In the genomic region with DNA sequence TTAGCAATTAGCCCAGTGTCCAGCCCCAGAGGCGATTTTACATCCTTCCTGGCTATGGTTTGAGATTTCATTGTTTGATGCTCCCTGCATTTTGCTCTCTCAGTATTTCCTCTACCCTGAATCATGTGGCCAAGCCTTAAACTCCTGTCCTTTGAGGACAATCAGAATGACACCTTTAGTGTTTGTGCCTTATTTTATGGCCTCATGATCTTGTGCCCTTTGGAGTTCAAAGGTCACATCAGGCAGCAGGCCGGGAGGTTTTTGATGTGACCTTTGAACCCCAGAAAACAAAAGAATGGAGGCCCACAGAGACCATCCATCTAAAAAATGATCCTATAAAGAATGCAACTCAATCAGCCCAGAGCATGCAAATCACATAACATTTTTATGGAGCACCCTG, we compare ENCODE assay signal across 2 cellular contexts.
TF ChIP-seq lines count a peak whose summit lies in the region.

No MANE protein-coding gene starts in this region.

TF ChIP-seq in GM23338, 12 proteins besides CTCF, POLR2A, EP300 and RAD21:
- TF ChIP-seq ETS1 (IDR thresholded peaks at IDR 0.05) (no peak), EZH2phosphoT487 (IDR thresholded peaks at IDR 0.05; ENCODE audit: unreplicated experiment) (no peak), STAT1 (IDR thresholded peaks at IDR 0.05; ENCODE audit: unreplicated experiment) (no peak)
- TF ChIP-seq, protein P1, sequence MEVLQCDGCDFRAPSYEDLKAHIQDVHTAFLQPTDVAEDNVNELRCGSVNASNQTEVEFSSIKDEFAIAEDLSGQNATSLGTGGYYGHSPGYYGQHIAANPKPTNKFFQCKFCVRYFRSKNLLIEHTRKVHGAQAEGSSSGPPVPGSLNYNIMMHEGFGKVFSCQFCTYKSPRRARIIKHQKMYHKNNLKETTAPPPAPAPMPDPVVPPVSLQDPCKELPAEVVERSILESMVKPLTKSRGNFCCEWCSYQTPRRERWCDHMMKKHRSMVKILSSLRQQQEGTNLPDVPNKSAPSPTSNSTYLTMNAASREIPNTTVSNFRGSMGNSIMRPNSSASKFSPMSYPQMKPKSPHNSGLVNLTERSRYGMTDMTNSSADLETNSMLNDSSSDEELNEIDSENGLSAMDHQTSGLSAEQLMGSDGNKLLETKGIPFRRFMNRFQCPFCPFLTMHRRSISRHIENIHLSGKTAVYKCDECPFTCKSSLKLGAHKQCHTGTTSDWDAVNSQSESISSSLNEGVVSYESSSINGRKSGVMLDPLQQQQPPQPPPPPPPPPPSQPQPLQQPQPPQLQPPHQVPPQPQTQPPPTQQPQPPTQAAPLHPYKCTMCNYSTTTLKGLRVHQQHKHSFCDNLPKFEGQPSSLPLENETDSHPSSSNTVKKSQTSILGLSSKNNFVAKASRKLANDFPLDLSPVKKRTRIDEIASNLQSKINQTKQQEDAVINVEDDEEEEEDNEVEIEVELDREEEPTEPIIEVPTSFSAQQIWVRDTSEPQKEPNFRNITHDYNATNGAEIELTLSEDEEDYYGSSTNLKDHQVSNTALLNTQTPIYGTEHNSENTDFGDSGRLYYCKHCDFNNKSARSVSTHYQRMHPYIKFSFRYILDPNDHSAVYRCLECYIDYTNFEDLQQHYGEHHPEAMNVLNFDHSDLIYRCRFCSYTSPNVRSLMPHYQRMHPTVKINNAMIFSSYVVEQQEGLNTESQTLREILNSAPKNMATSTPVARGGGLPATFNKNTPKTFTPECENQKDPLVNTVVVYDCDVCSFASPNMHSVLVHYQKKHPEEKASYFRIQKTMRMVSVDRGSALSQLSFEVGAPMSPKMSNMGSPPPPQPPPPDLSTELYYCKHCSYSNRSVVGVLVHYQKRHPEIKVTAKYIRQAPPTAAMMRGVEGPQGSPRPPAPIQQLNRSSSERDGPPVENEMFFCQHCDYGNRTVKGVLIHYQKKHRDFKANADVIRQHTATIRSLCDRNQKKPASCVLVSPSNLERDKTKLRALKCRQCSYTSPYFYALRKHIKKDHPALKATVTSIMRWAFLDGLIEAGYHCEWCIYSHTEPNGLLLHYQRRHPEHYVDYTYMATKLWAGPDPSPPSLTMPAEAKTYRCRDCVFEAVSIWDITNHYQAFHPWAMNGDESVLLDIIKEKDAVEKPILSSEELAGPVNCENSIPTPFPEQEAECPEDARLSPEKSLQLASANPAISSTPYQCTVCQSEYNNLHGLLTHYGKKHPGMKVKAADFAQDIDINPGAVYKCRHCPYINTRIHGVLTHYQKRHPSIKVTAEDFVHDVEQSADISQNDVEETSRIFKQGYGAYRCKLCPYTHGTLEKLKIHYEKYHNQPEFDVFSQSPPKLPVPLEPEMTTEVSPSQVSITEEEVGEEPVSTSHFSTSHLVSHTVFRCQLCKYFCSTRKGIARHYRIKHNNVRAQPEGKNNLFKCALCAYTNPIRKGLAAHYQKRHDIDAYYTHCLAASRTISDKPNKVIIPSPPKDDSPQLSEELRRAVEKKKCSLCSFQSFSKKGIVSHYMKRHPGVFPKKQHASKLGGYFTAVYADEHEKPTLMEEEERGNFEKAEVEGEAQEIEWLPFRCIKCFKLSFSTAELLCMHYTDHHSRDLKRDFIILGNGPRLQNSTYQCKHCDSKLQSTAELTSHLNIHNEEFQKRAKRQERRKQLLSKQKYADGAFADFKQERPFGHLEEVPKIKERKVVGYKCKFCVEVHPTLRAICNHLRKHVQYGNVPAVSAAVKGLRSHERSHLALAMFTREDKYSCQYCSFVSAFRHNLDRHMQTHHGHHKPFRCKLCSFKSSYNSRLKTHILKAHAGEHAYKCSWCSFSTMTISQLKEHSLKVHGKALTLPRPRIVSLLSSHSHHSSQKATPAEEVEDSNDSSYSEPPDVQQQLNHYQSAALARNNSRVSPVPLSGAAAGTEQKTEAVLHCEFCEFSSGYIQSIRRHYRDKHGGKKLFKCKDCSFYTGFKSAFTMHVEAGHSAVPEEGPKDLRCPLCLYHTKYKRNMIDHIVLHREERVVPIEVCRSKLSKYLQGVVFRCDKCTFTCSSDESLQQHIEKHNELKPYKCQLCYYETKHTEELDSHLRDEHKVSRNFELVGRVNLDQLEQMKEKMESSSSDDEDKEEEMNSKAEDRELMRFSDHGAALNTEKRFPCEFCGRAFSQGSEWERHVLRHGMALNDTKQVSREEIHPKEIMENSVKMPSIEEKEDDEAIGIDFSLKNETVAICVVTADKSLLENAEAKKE (CRISPR knock-in tag; IDR thresholded peaks at IDR 0.05): no peak
TF ChIP-seq in GM23338: peak in this region for 0.

TF ChIP-seq in K562, 482 proteins besides CTCF, POLR2A, EP300 and RAD21:
- TF ChIP-seq TCF3 (CRISPR knock-in tag; IDR thresholded peaks at IDR 0.05): no peak
- no peak for TF ChIP-seq WHSC1 (IDR thresholded peaks at IDR 0.05; ENCODE audit: low read length)
- no peak for TF ChIP-seq RBFOX2 (IDR thresholded peaks at IDR 0.05; ENCODE audit: low read depth, low read length)
- no peak for TF ChIP-seq TAF7 (tag; IDR thresholded peaks at IDR 0.05)
- TF ChIP-seq HNRNPLL (IDR thresholded peaks at IDR 0.05; ENCODE audit: low read depth, low read length, poor library complexity, severe bottlenecking): no peak
- TF ChIP-seq TEAD2 (tag; IDR thresholded peaks at IDR 0.05): no peak
- TF ChIP-seq NR2C1 (IDR thresholded peaks at IDR 0.05): peak; percentile 60
- peak; percentile 60; the same call in 1 of the 2 replicates for TF ChIP-seq NR2C1 (tag; IDR thresholded peaks at IDR 0.05)
- TF ChIP-seq KDM4B (IDR thresholded peaks at IDR 0.05; ENCODE audit: borderline replicate concordance in 2 of 2, low read depth in 1 of 2): no peak
- 0 out of 2 replicates have a peak, but pooled peaks have one; percentile 46 for TF ChIP-seq NR2C2 (CRISPR knock-in tag; IDR thresholded peaks at IDR 0.05)
- peak; percentile 71 for TF ChIP-seq NR2C2 (tag; IDR thresholded peaks at IDR 0.05)
- no peak for TF ChIP-seq MXI1 (IDR thresholded peaks at IDR 0.05; ENCODE audit: low read depth, low read length)
- no peak for TF ChIP-seq NELFE (IDR thresholded peaks at IDR 0.05; ENCODE audit: insufficient read depth, insufficient read length)
- no peak for TF ChIP-seq ELF4 (CRISPR knock-in tag; IDR thresholded peaks at IDR 0.05)
- no peak for TF ChIP-seq MEF2D (tag; conservative IDR thresholded peaks at IDR 0.05; ENCODE audit: low read depth)
- TF ChIP-seq, protein P2, sequence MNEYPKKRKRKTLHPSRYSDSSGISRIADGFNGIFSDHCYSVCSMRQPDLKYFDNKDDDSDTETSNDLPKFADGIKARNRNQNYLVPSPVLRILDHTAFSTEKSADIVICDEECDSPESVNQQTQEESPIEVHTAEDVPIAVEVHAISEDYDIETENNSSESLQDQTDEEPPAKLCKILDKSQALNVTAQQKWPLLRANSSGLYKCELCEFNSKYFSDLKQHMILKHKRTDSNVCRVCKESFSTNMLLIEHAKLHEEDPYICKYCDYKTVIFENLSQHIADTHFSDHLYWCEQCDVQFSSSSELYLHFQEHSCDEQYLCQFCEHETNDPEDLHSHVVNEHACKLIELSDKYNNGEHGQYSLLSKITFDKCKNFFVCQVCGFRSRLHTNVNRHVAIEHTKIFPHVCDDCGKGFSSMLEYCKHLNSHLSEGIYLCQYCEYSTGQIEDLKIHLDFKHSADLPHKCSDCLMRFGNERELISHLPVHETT (CRISPR knock-in tag; conservative IDR thresholded peaks at IDR 0.05 in 1 of 2, IDR thresholded peaks at IDR 0.05 in 1 of 2): no peak
